10 cellular contexts compared by ENCODE assay signal in the genomic region with DNA sequence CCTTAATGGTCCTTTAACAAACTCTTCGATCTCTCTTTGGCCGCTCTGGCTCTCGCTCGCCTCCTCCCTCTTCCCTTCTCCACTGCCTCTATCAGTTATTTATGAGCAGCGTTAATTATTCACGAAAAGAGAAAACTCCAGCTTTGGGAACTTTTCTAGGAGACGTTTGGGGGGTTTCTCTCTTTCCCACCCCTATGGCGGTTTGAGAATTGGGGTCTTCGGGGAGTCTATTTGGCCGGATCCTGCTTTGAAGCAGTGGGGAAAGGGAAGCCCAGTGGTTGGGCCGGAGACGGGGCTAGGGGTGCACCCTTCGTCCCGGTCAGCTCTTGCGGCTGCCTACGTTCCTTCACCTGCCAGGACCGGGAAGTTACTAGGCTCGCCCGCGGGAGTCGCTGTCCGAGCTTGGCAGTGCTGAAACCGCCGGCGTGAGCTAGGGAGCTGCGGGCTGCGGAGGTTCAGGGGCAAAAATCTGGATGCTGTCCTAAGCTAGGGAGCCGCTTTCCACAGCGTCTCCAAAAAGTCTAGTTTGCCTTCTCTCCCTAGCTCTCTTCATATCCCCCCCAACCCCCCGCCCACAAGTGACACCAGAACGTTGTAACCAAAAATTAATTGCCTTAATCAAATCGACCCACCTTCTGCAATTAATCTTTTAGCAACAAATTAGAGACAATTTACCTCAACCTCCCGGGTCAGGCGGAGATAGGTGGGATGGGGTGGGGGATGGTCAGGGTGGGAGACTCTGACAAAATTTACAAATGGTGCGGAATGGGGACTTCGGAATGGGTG. TPM values are rescaled to one million over a fixed set of nuclear protein-coding genes. Genes with fewer than 3 reads are reported as not detected.
DNase-seq lines count a peak whose midpoint lies in the region; ATAC-seq, FAIRE-seq and TF ChIP-seq lines count a peak whose summit lies in the region.
"Had no signal": no experiment of that assay in that cellular context is flagged by ENCODE, and none has a peak within 500 bp of the region (broad histone marks: within the 10 kb centered on the region; RNA-seq: fewer than 3 reads in every experiment).

No MANE protein-coding gene starts in this region.

- 39% methylated on average over 24 of the region's 36 CpGs for WGBS in HepG2 (ENCODE audit: low lambda C conversion rate)

- TF ChIP-seq RAD21 in HepG2 (CRISPR knock-in tag; IDR thresholded peaks at IDR 0.05): no peak

- H3K79me2 ChIP-seq in HepG2 (ENCODE audit: insufficient read depth, low read length): no peaks in the 10 kb centered on the region

- CTCF ChIA-PET in HepG2 (lab: Yijun Ruan, JAX; ENCODE audit: low intra/inter-chr PET ratio, low total read pairs): no interaction called here

- TF ChIP-seq CTCF in brain microvascular endothelial cell (IDR thresholded peaks at IDR 0.05; ENCODE audit: low read depth, low read length, missing control alignments) (no peak), HepG2 (CRISPR knock-in tag; IDR thresholded peaks at IDR 0.05) (no peak; the same call in 1 of the 2 replicates)

- no TSS peak for BruUV-seq in HepG2 (replicated peaks; lab: Mats Ljungman, UMichigan)

- DNase-seq in D341Med (ENCODE audit: low spot score) (peak; percentile 79), KBM-7 (peak; percentile 48), brain microvascular endothelial cell (peak; percentile 7), HepG2 (ENCODE audit: low spot score) (peak; percentile 5), GOT3 (lab: John Stamatoyannopoulos, UW) (no peak), SHP77 treated with DMSO at 0.1 percent for 48 hours (lab: John Stamatoyannopoulos, UW) (no peak), posterior vena cava (ENCODE audit: low spot score) (no peak)
- DNase-seq: SIG-M5 had no signal

- intact Hi-C loops in HepG2 (cut with micrococcal nuclease; ENCODE audit: unreplicated experiment): no loop called here
- intact Hi-C loops in posterior vena cava (cut with DNase I): no loop called here

- no peak overlapping the region for H3K9ac ChIP-seq in HepG2 (ENCODE audit: insufficient read depth, low read depth, low read length)

- H3K4me2 ChIP-seq in HepG2 (ENCODE audit: low read depth, low read length): no peak overlapping the region

- H3K4me1 ChIP-seq in HepG2 (ENCODE audit: insufficient read depth, low read length): no peaks in the 10 kb centered on the region

- no peak for TF ChIP-seq POLR2A in HepG2 (IDR thresholded peaks at IDR 0.05; ENCODE audit: insufficient read depth in 1 of 2, low read depth in 2 of 2, low read length in 2 of 2)

- TF ChIP-seq EP300 in HepG2 (IDR thresholded peaks at IDR 0.05; ENCODE audit: low read depth in 2 of 2, low read length in 2 of 2): no peak
- TF ChIP-seq EP300 in HepG2 (CRISPR knock-in tag; IDR thresholded peaks at IDR 0.05; ENCODE audit: borderline replicate concordance): no peak

- H3K27ac ChIP-seq in brain microvascular endothelial cell (no peak overlapping the region), HepG2 (ENCODE audit: extremely low read length, insufficient read depth, low read length) (no peak overlapping the region)

- H4K20me1 ChIP-seq in HepG2 (ENCODE audit: insufficient read depth, low read length): no peaks in the 10 kb centered on the region; the same call in 1 of the 2 replicates

- H3K27me3 ChIP-seq in brain microvascular endothelial cell (replicated peaks): peaks cover 41% of the 10 kb centered on the region
- H3K27me3 ChIP-seq in HepG2 (ENCODE audit: control insufficient read depth in 1 of 2, insufficient read depth in 2 of 2, low read length in 2 of 2): peaks cover 1 to 13% of the 10 kb centered on the region in 2 experiments; a peak in 2 of 5 replicates

- no peak overlapping the region for H3K4me3 ChIP-seq in brain microvascular endothelial cell (ENCODE audit: low read depth, low read length)
- no peak overlapping the region for H3K4me3 ChIP-seq in HepG2 (replicated peaks in 1 of 3; ENCODE audit: insufficient read depth in 1 of 3, low read depth in 2 of 3, low read length in 3 of 3)

- no peak for FAIRE-seq in HepG2 (lab: Jason Lieb, UNC)

- POLR2A ChIA-PET in HepG2 (lab: Yijun Ruan, JAX): no interaction called here

- H3K9me3 ChIP-seq in HepG2 (ENCODE audit: low read length): no peaks in the 10 kb centered on the region

- no peak overlapping the region for H2AFZ ChIP-seq in HepG2 (ENCODE audit: low read length)

- in situ Hi-C loops in KBM-7 (cut with MboI; ENCODE audit: low pct_unique_long_range_greater_than_20kb, low sequenced_read_pairs): no loop called here
- in situ Hi-C loops in brain microvascular endothelial cell (cut with HindIII; ENCODE audit: low pct_ligation_motif_present, low sequenced_read_pairs): no loop called here
- in situ Hi-C loops in HepG2 (cut with HindIII; ENCODE audit: extremely low pct_ligation_motif_present, low pct_unique_long_range_greater_than_20kb): no loop called here

- H3K36me3 ChIP-seq in brain microvascular endothelial cell (replicated peaks) (no peaks in the 10 kb centered on the region), HepG2 (replicated peaks in 1 of 2; ENCODE audit: control insufficient read depth in 1 of 2, insufficient read depth in 2 of 2, low read length in 2 of 2) (no peaks in the 10 kb centered on the region)

- peak; percentile 88 for ATAC-seq in HepG2
- no peak for ATAC-seq in HG02571 (IDR thresholded peaks at IDR 0.05; ENCODE audit: unreplicated experiment)
- ATAC-seq: stimulated activated effector memory CD8-positive, alpha-beta T cell treated with anti-CD3 and anti-CD28 coated beads, Interleukin-12 subunit alpha, Interleukin-12 subunit beta, amount 100 ng/mL, for 72 hours had no signal

TF ChIP-seq in HepG2, 621 proteins besides CTCF, POLR2A, EP300 and RAD21 (continues in another document):
- peak; percentile 81; the same call in 1 of the 2 replicates for TF ChIP-seq HOXA5 (CRISPR knock-in tag; IDR thresholded peaks at IDR 0.05)
- no peak for TF ChIP-seq ZNF644 (CRISPR knock-in tag; IDR thresholded peaks at IDR 0.05; ENCODE audit: low read depth)
- TF ChIP-seq, protein P1, sequence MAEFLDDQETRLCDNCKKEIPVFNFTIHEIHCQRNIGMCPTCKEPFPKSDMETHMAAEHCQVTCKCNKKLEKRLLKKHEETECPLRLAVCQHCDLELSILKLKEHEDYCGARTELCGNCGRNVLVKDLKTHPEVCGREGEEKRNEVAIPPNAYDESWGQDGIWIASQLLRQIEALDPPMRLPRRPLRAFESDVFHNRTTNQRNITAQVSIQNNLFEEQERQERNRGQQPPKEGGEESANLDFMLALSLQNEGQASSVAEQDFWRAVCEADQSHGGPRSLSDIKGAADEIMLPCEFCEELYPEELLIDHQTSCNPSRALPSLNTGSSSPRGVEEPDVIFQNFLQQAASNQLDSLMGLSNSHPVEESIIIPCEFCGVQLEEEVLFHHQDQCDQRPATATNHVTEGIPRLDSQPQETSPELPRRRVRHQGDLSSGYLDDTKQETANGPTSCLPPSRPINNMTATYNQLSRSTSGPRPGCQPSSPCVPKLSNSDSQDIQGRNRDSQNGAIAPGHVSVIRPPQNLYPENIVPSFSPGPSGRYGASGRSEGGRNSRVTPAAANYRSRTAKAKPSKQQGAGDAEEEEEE (CRISPR knock-in tag; IDR thresholded peaks at IDR 0.05; ENCODE audit: borderline replicate concordance): no peak
- TF ChIP-seq ZNF430 (CRISPR knock-in tag; IDR thresholded peaks at IDR 0.05): peak; percentile 60; the same call in 1 of the 2 replicates
- TF ChIP-seq, protein P2, sequence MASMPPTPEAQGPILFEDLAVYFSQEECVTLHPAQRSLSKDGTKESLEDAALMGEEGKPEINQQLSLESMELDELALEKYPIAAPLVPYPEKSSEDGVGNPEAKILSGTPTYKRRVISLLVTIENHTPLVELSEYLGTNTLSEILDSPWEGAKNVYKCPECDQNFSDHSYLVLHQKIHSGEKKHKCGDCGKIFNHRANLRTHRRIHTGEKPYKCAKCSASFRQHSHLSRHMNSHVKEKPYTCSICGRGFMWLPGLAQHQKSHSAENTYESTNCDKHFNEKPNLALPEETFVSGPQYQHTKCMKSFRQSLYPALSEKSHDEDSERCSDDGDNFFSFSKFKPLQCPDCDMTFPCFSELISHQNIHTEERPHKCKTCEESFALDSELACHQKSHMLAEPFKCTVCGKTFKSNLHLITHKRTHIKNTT (CRISPR knock-in tag; IDR thresholded peaks at IDR 0.05): no peak
- no peak for TF ChIP-seq SCMH1 (CRISPR knock-in tag; IDR thresholded peaks at IDR 0.05; ENCODE audit: borderline replicate concordance)
- no peak for TF ChIP-seq BCL6 (CRISPR knock-in tag; IDR thresholded peaks at IDR 0.05)
- TF ChIP-seq, protein P3, sequence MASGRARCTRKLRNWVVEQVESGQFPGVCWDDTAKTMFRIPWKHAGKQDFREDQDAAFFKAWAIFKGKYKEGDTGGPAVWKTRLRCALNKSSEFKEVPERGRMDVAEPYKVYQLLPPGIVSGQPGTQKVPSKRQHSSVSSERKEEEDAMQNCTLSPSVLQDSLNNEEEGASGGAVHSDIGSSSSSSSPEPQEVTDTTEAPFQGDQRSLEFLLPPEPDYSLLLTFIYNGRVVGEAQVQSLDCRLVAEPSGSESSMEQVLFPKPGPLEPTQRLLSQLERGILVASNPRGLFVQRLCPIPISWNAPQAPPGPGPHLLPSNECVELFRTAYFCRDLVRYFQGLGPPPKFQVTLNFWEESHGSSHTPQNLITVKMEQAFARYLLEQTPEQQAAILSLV (CRISPR knock-in tag; IDR thresholded peaks at IDR 0.05; ENCODE audit: borderline replicate concordance): no peak

RNA-seq across cellular contexts. Expression of a gene that starts 8.9 kb away (rescaled TPM):
- total RNA-seq in HepG2 (2016; rRNA removed; fragmentation: Illumina TruSeq; extraction: Trizol) (not detected in 2 replicates), posterior vena cava (not detected)
- total RNA-seq in HepG2 (2016; cell fraction: cytosol; rRNA removed; fragmentation: Illumina TruSeq; extraction: Trizol; ENCODE audit: low read depth): not detected in 2 replicates
- total RNA-seq in HepG2 (2016; cell fraction: insoluble cytoplasmic fraction; rRNA removed; fragmentation: Illumina TruSeq; extraction: Trizol): not detected in 2 replicates
- not detected in 2 replicates for total RNA-seq in HepG2 (2016; cell fraction: membrane; rRNA removed; fragmentation: Illumina TruSeq; extraction: Trizol)
- not detected in 2 replicates for total RNA-seq in HepG2 (2016; cell fraction: nucleus; rRNA removed; fragmentation: Illumina TruSeq; extraction: Trizol)
- not detected in 2 replicates for polyA plus RNA-seq in HepG2 (2011; rRNA removed)
- not detected in 2 replicates for polyA plus RNA-seq in HepG2 (2011; cell fraction: cytosol; rRNA removed)
- not detected in 2 replicates for polyA plus RNA-seq in HepG2 (2011; cell fraction: nucleus; rRNA removed)
- not detected in 2 replicates for polyA plus RNA-seq in HepG2 (2012)
- polyA plus RNA-seq in HepG2 (2016; cell fraction: cytosol; fragmentation: Illumina TruSeq; extraction: Trizol; ENCODE audit: low read depth): not detected in 2 replicates
- polyA plus RNA-seq in HepG2 (2016; cell fraction: insoluble cytoplasmic fraction; fragmentation: Illumina TruSeq; extraction: Trizol; ENCODE audit: low read depth): not detected in 2 replicates
- not detected in 2 replicates for polyA plus RNA-seq in HepG2 (2016; cell fraction: membrane; fragmentation: Illumina TruSeq; extraction: Trizol; ENCODE audit: low read depth)
- not detected in 2 replicates for polyA plus RNA-seq in HepG2 (2016; cell fraction: nucleus; fragmentation: Illumina TruSeq; extraction: Trizol; ENCODE audit: insufficient read depth, low read depth)
- polyA minus RNA-seq in HepG2 (2011; rRNA and poly(A)+ RNA removed; ENCODE audit: low replicate concordance): not detected in 2 replicates
- not detected in 2 replicates for polyA minus RNA-seq in HepG2 (2011; cell fraction: cytosol; rRNA and poly(A)+ RNA removed)
- not detected in 2 replicates for polyA minus RNA-seq in HepG2 (2011; cell fraction: nucleus; rRNA and poly(A)+ RNA removed)

Comparison
In these comparisons a context has a peak if more than half of its experiments do, and no peak if none do; other contexts are left out.
1. DNase-seq: peak in D341Med (single experiment), KBM-7 (single experiment), brain microvascular endothelial cell (single experiment) and HepG2 (single experiment); none in GOT3 (single experiment), SHP77 treated with DMSO at 0.1 percent for 48 hours (single experiment) and posterior vena cava (single experiment).